In the genomic region with DNA sequence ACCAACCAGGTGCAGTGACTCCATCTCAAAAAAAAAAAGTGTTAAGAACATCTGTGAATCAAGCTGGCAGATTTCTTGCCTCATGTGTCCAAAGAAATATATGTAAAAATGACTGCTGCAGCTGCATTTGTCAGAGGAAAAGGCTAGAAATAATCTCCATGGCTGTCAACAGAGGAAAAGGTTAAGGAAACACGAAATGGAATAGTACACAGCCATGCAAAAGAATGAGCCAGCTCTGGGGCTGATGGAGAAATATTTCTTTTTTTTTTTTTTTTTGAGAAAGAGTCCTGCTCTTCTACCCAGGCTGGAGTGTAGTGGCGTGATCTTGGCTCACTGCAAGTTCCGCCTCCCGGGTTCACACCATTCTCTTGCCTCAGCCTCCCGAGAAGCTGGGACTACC, we compare ENCODE assay signal across 30 cellular contexts. TPM values are rescaled to one million over a fixed set of nuclear protein-coding genes. Genes with fewer than 3 reads are reported as not detected.
DNase-seq lines count a peak whose midpoint lies in the region; ATAC-seq, FAIRE-seq and TF ChIP-seq lines count a peak whose summit lies in the region.
"Had no signal": no experiment of that assay in that cellular context is flagged by ENCODE, and none has a peak within 500 bp of the region (broad histone marks: within the 10 kb centered on the region; RNA-seq: fewer than 3 reads in every experiment).

No MANE protein-coding gene starts in this region.

- BruUV-seq in K562 (replicated peaks; lab: Mats Ljungman, UMichigan) = no TSS peak

- TF ChIP-seq EP300 in K562 (IDR thresholded peaks at IDR 0.05; ENCODE audit: low read length) = no peak

- 49% methylated on average over 4 of the region's 5 CpGs for WGBS in K562 (ENCODE audit: insufficient coverage, low coverage, missing lambda C conversion rate)

- TF ChIP-seq RAD21 in K562 (CRISPR knock-in tag; conservative IDR thresholded peaks at IDR 0.05 in 1 of 2, IDR thresholded peaks at IDR 0.05 in 1 of 2) = no peak

- H3K27ac ChIP-seq in K562 (ENCODE audit: extremely low read depth, low read depth, low read length) = no peak overlapping the region
- no peak overlapping the region for H3K27ac ChIP-seq in GM23338 (ENCODE audit: low read depth)
- H3K27ac ChIP-seq: BLaER1 had no signal

- no peaks in the 10 kb centered on the region for H3K9me2 ChIP-seq in GM23338 (ENCODE audit: insufficient read depth)

- H3K9me3 Mint-ChIP-seq in GM23338 = no peaks in the 10 kb centered on the region
- H3K9me3 Mint-ChIP-seq: CD4-positive, CD25-positive, alpha-beta regulatory T cell; CD8-positive, alpha-beta memory T cell had no signal

- intact Hi-C loops in K562 (cut with micrococcal nuclease) = no loop called here

- H3K4me1 Mint-ChIP-seq in GM23338 = no peaks in the 10 kb centered on the region

- in situ Hi-C loops in K562 (cut with MboI) = no loop called here

- no peaks in the 10 kb centered on the region; the same call in 1 of the 2 replicates for H3F3A ChIP-seq in GM23338 (replicated peaks; ENCODE audit: low read depth)

- DNase-seq in NCI-H2171 (lab: John Stamatoyannopoulos, UW) (peak; percentile 29), K562 (ENCODE audit: extremely low read depth in 1 of 4, low spot score in 3 of 4) (no peak), NCI-H524 (lab: John Stamatoyannopoulos, UW) (no peak), GM23338 (ENCODE audit: low spot score) (no peak), SW 1271 (lab: John Stamatoyannopoulos, UW) (no peak)
- DNase-seq: 8988T; ACHN; BE2C; C1 segment of cervical spinal cord; CD4-positive, alpha-beta memory T cell; CD4-positive, CD25-positive, alpha-beta regulatory T cell; CD8-positive, alpha-beta memory T cell; COR-L47; DMS 273 treated with DMSO at 0.1 percent for 48 hours; DMS153; DMS53; DMS79; DND-41; EL; GDM1 had no signal

- CTCF ChIA-PET in K562 (lab: Yijun Ruan, JAX; ENCODE audit: low intra/inter-chr PET ratio) = no interaction called here

- H3K36me3 ChIP-seq in K562 (ENCODE audit: control insufficient read depth, insufficient read depth, low read length) = no peaks in the 10 kb centered on the region
- H3K36me3 ChIP-seq in GM23338 (ENCODE audit: insufficient read depth) = no peaks in the 10 kb centered on the region

- ATAC-seq in K562 (no peak), GM23338 (no peak)
- ATAC-seq: GM12878 had no signal

- H3K4me2 ChIP-seq in K562 (ENCODE audit: insufficient read depth, low read length) (no peak overlapping the region), GM23338 (no peak overlapping the region)
- H3K4me2 ChIP-seq: BLaER1 had no signal

- H3K4me1 ChIP-seq in K562 (replicated peaks in 1 of 2; ENCODE audit: control insufficient read depth in 2 of 2, insufficient read depth in 2 of 2, low read length in 2 of 2) (no peaks in the 10 kb centered on the region), GM23338 (ENCODE audit: insufficient read depth) (no peaks in the 10 kb centered on the region)
- H3K4me1 ChIP-seq: BE2C had no signal

- H3K27me3 ChIP-seq in K562 (ENCODE audit: control insufficient read depth in 2 of 2, insufficient read depth in 2 of 2, low read length in 2 of 2) = no peaks in the 10 kb centered on the region
- no peaks in the 10 kb centered on the region for H3K27me3 ChIP-seq in GM23338 (ENCODE audit: insufficient read depth)
- H3K27me3 ChIP-seq: BE2C, BLaER1 had no signal

- H3K4me3 Mint-ChIP-seq in GM23338 = no peak overlapping the region
- H3K4me3 Mint-ChIP-seq: CD14-positive monocyte; CD4-positive, alpha-beta memory T cell; CD8-positive, alpha-beta memory T cell had no signal

- TF ChIP-seq CTCF in K562 (IDR thresholded peaks at IDR 0.05 in 2 of 3, conservative IDR thresholded peaks at IDR 0.05 in 1 of 3; ENCODE audit: insufficient read depth in 2 of 3, low read depth in 1 of 3, low read length in 3 of 3) (no peak), GM23338 (conservative IDR thresholded peaks at IDR 0.05; ENCODE audit: low read depth in 2 of 2) (no peak)

- POLR2A ChIA-PET in K562 (lab: Yijun Ruan, JAX) = interaction anchor here (1.1 kb wide), 1 partner anchor 29 kb away, joined by 4 read pairs; no protein-coding TSS in a partner anchor

- TF ChIP-seq POLR2A in K562 (conservative IDR thresholded peaks at IDR 0.05) = no peak

- H3K9me1 ChIP-seq in K562 (ENCODE audit: control insufficient read depth, insufficient read depth, low read length) = no peaks in the 10 kb centered on the region

- no peak overlapping the region for H3K27ac Mint-ChIP-seq in GM23338
- H3K27ac Mint-ChIP-seq: CD4-positive, CD25-positive, alpha-beta regulatory T cell had no signal

- H3K79me2 ChIP-seq in K562 (ENCODE audit: control insufficient read depth, insufficient read depth, low read length) (no peaks in the 10 kb centered on the region), GM23338 (replicated peaks; ENCODE audit: insufficient read depth) (no peaks in the 10 kb centered on the region)

- no peaks in the 10 kb centered on the region for H3K9me3 ChIP-seq in K562 (replicated peaks; ENCODE audit: control insufficient read depth, insufficient read depth, low read depth, low read length)
- H3K9me3 ChIP-seq: BE2C had no signal

- H3K27me3 Mint-ChIP-seq in GM23338 (ENCODE audit: insufficient read depth, low read depth, poor library complexity) = peaks cover 2% of the 10 kb centered on the region
- H3K27me3 Mint-ChIP-seq: CD4-positive, alpha-beta memory T cell; CD4-positive, CD25-positive, alpha-beta regulatory T cell had no signal

- H3K36me3 Mint-ChIP-seq in GM23338 (ENCODE audit: low read depth) = peaks cover 28% of the 10 kb centered on the region

- no peak overlapping the region for H3K4me3 ChIP-seq in K562
- no peak overlapping the region for H3K4me3 ChIP-seq in GM23338
- H3K4me3 ChIP-seq: BLaER1, GM12878 had no signal

- H4K20me1 ChIP-seq in K562 (replicated peaks; ENCODE audit: control insufficient read depth, insufficient read depth, low read length) (no peaks in the 10 kb centered on the region), GM23338 (replicated peaks; ENCODE audit: insufficient read depth) (no peaks in the 10 kb centered on the region; the same call in 1 of the 2 replicates)
- H4K20me1 ChIP-seq: BLaER1 had no signal

- H3K9ac ChIP-seq in K562 (ENCODE audit: insufficient read depth in 1 of 2, low read depth in 2 of 2, low read length in 2 of 2) = no peak overlapping the region
- H3K9ac ChIP-seq: BLaER1 had no signal

- no peak for FAIRE-seq in K562 (lab: Jason Lieb, UNC)
- FAIRE-seq: A204.1, GM12878, GM12892, GM18507 had no signal

- H2AFZ ChIP-seq in K562 (ENCODE audit: low read depth, low read length) = no peak overlapping the region
- H2AFZ ChIP-seq in GM23338 = no peak overlapping the region

RNA-seq across cellular contexts. Expression of a gene that starts 6.6 kb away (rescaled TPM):
- total RNA-seq in K562 (2011; cell fraction: chromatin; rRNA removed; ENCODE audit: low replicate concordance) = 3.0 and 8.8 TPM in 2 replicates
- 2.5 and 3.2 TPM in 2 replicates for total RNA-seq in K562 (2011; cell fraction: nucleolus; rRNA removed)
- 2.6 TPM in 2 replicates for total RNA-seq in K562 (2011; cell fraction: nucleoplasm; rRNA removed)
- total RNA-seq in K562 (2014; rRNA removed) (1.2 and 1.6 TPM in 2 replicates), K562 (2014; rRNA removed; fragmentation: Illumina TruSeq; extraction: Trizol) (1.3 and 1.4 TPM in 2 replicates), K562 (2015; rRNA removed; fragmentation: Illumina TruSeq; extraction: Trizol) (1.8 and 1.9 TPM in 2 replicates), K562 (2021) (3.3 and 4.5 TPM in 2 replicates)
- polyA plus RNA-seq in K562 (2011; rRNA removed) (3.0 and 3.8 TPM in 2 replicates), K562 (2014; fragmentation: Illumina TruSeq; extraction: Trizol) (0.89 and 1.4 TPM in 2 replicates), K562 (2014; fragmentation: Nextera tagmentation; extraction: Ambion mirVana) (1 to 10 TPM in 1 of 2 experiments, under 1 TPM in 1; 0.34 to 1.1 TPM), K562 (2014; rRNA removed) (1.5 and 1.9 TPM in 2 replicates), GM23338 (2016; fragmentation: Nextera tagmentation; extraction: Ambion mirVana) (3.8 and 5.3 TPM in 2 replicates)
- 2.6 and 3.9 TPM in 2 replicates for polyA plus RNA-seq in K562 (2011; cell fraction: cytosol; rRNA removed)
- polyA plus RNA-seq in K562 (2011; cell fraction: nucleus; rRNA removed) = 1.3 and 1.7 TPM in 2 replicates
- polyA plus RNA-seq in K562 (2012) = 1.1 and 2.3 TPM in 2 replicates
- polyA minus RNA-seq in K562 (2011; rRNA and poly(A)+ RNA removed) = 7.1 and 8.6 TPM in 2 replicates
- 2.7 and 4.4 TPM in 2 replicates for polyA minus RNA-seq in K562 (2011; cell fraction: cytosol; rRNA and poly(A)+ RNA removed)
- 1.2 and 1.6 TPM in 2 replicates for polyA minus RNA-seq in K562 (2011; cell fraction: nucleus; rRNA and poly(A)+ RNA removed)
- total RNA-seq in GM23338 (2014; rRNA removed; shearing (Covaris generic)) = 16.9 and 21.2 TPM in 2 replicates

RNA-seq across cellular contexts. Expression of a gene that starts 13.2 kb away (rescaled TPM):
- total RNA-seq in K562 (2011; cell fraction: chromatin; rRNA removed; ENCODE audit: low replicate concordance) = 24.9 and 71.9 TPM in 2 replicates
- total RNA-seq in K562 (2011; cell fraction: nucleolus; rRNA removed) = 125 and 126 TPM in 2 replicates
- 67.8 and 77.4 TPM in 2 replicates for total RNA-seq in K562 (2011; cell fraction: nucleoplasm; rRNA removed)
- total RNA-seq in K562 (2014; rRNA removed) = 63.3 and 68.9 TPM in 2 replicates
- total RNA-seq in K562 (2014; rRNA removed; fragmentation: Illumina TruSeq; extraction: Trizol) = 21.2 and 26.1 TPM in 2 replicates
- 32.0 and 33.7 TPM in 2 replicates for total RNA-seq in K562 (2015; rRNA removed; fragmentation: Illumina TruSeq; extraction: Trizol)
- 44.1 and 45.6 TPM in 2 replicates for total RNA-seq in K562 (2021)
- 57.7 and 68.8 TPM in 2 replicates for polyA plus RNA-seq in K562 (2011; rRNA removed)
- 179 and 221 TPM in 2 replicates for polyA plus RNA-seq in K562 (2011; cell fraction: cytosol; rRNA removed)
- polyA plus RNA-seq in K562 (2011; cell fraction: nucleus; rRNA removed) = 92.4 and 97.3 TPM in 2 replicates
- polyA plus RNA-seq in K562 (2012) = 57.1 and 57.4 TPM in 2 replicates
- 72.6 and 73.2 TPM in 2 replicates for polyA plus RNA-seq in K562 (2014; fragmentation: Illumina TruSeq; extraction: Trizol)
- 10 to 100 TPM; 21.3 to 27.3 TPM for polyA plus RNA-seq in K562 (2014; fragmentation: Nextera tagmentation; extraction: Ambion mirVana)
- 81.5 and 83.8 TPM in 2 replicates for polyA plus RNA-seq in K562 (2014; rRNA removed)
- polyA minus RNA-seq in K562 (2011; rRNA and poly(A)+ RNA removed) = 30.4 and 35.1 TPM in 2 replicates
- polyA minus RNA-seq in K562 (2011; cell fraction: cytosol; rRNA and poly(A)+ RNA removed) = 26.4 and 28.5 TPM in 2 replicates
- 4.7 and 11.6 TPM in 2 replicates for polyA minus RNA-seq in K562 (2011; cell fraction: nucleus; rRNA and poly(A)+ RNA removed)
- 223 and 293 TPM in 2 replicates for total RNA-seq in GM23338 (2014; rRNA removed; shearing (Covaris generic))
- polyA plus RNA-seq in GM23338 (2016; fragmentation: Nextera tagmentation; extraction: Ambion mirVana) = 114 and 123 TPM in 2 replicates

RNA-seq across cellular contexts. Expression of a gene that starts 13.5 kb away (rescaled TPM):
- 35.6 and 69.3 TPM in 2 replicates for total RNA-seq in K562 (2011; cell fraction: chromatin; rRNA removed; ENCODE audit: low replicate concordance)
- 24.6 and 29.0 TPM in 2 replicates for total RNA-seq in K562 (2011; cell fraction: nucleolus; rRNA removed)
- 35.5 and 35.6 TPM in 2 replicates for total RNA-seq in K562 (2011; cell fraction: nucleoplasm; rRNA removed)
- 3.6 and 3.7 TPM in 2 replicates for total RNA-seq in K562 (2014; rRNA removed)
- total RNA-seq in K562 (2014; rRNA removed; fragmentation: Illumina TruSeq; extraction: Trizol) = 3.1 and 3.9 TPM in 2 replicates
- 3.9 and 4.7 TPM in 2 replicates for total RNA-seq in K562 (2015; rRNA removed; fragmentation: Illumina TruSeq; extraction: Trizol)
- total RNA-seq in K562 (2021) = 5.9 and 7.6 TPM in 2 replicates
- polyA plus RNA-seq in K562 (2011; rRNA removed) = 6.8 and 9.4 TPM in 2 replicates
- polyA plus RNA-seq in K562 (2011; cell fraction: cytosol; rRNA removed) = 5.8 and 5.9 TPM in 2 replicates
- polyA plus RNA-seq in K562 (2011; cell fraction: nucleus; rRNA removed) = 52.3 and 65.7 TPM in 2 replicates
- polyA plus RNA-seq in K562 (2012) = 13.1 and 29.9 TPM in 2 replicates
- 8.9 and 10.1 TPM in 2 replicates for polyA plus RNA-seq in K562 (2014; fragmentation: Illumina TruSeq; extraction: Trizol)
- polyA plus RNA-seq in K562 (2014; fragmentation: Nextera tagmentation; extraction: Ambion mirVana) = 1 to 10 TPM in 1 of 2 experiments, under 1 TPM in 1; 0.68 to 2.5 TPM
- 6.8 and 8.6 TPM in 2 replicates for polyA plus RNA-seq in K562 (2014; rRNA removed)
- polyA minus RNA-seq in K562 (2011; rRNA and poly(A)+ RNA removed) = 2.1 and 3.3 TPM in 2 replicates
- not detected in 2 replicates for polyA minus RNA-seq in K562 (2011; cell fraction: cytosol; rRNA and poly(A)+ RNA removed)
- polyA minus RNA-seq in K562 (2011; cell fraction: nucleus; rRNA and poly(A)+ RNA removed) = 14.4 and 14.7 TPM in 2 replicates
- total RNA-seq in GM23338 (2014; rRNA removed; shearing (Covaris generic)) = 3.4 and 3.5 TPM in 2 replicates
- 5.1 and 6.2 TPM in 2 replicates for polyA plus RNA-seq in GM23338 (2016; fragmentation: Nextera tagmentation; extraction: Ambion mirVana)

RNA-seq across cellular contexts. Expression of a gene that starts 22.4 kb away (rescaled TPM):
- total RNA-seq in K562 (2011; cell fraction: chromatin; rRNA removed; ENCODE audit: low replicate concordance) = 8.1 and 27.1 TPM in 2 replicates
- 25.7 and 35.0 TPM in 2 replicates for total RNA-seq in K562 (2011; cell fraction: nucleolus; rRNA removed)
- 21.9 and 29.8 TPM in 2 replicates for total RNA-seq in K562 (2011; cell fraction: nucleoplasm; rRNA removed)
- total RNA-seq in K562 (2014; rRNA removed) = 4.4 and 11.2 TPM in 2 replicates
- 1.8 and 2.1 TPM in 2 replicates for total RNA-seq in K562 (2014; rRNA removed; fragmentation: Illumina TruSeq; extraction: Trizol)
- total RNA-seq in K562 (2015; rRNA removed; fragmentation: Illumina TruSeq; extraction: Trizol) = 2.6 and 3.1 TPM in 2 replicates
- total RNA-seq in K562 (2021) = 15.9 and 17.6 TPM in 2 replicates
- polyA plus RNA-seq in K562 (2011; rRNA removed) = 3.4 and 6.3 TPM in 2 replicates
- polyA plus RNA-seq in K562 (2011; cell fraction: cytosol; rRNA removed) = 5.2 and 13.0 TPM in 2 replicates
- polyA plus RNA-seq in K562 (2011; cell fraction: nucleus; rRNA removed) = 21.6 and 30.6 TPM in 2 replicates
- 16.0 and 16.8 TPM in 2 replicates for polyA plus RNA-seq in K562 (2012)
- 8.1 and 12.8 TPM in 2 replicates for polyA plus RNA-seq in K562 (2014; fragmentation: Illumina TruSeq; extraction: Trizol)
- under 1 TPM; 0.49 TPM for polyA plus RNA-seq in K562 (2014; fragmentation: Nextera tagmentation; extraction: Ambion mirVana)
- 8.6 and 10.0 TPM in 2 replicates for polyA plus RNA-seq in K562 (2014; rRNA removed)
- polyA minus RNA-seq in K562 (2011; rRNA and poly(A)+ RNA removed) = 1.1 and 2.5 TPM in 2 replicates
- 6.1 and 10.4 TPM in 2 replicates for polyA minus RNA-seq in K562 (2011; cell fraction: cytosol; rRNA and poly(A)+ RNA removed)
- 7.2 and 8.5 TPM in 2 replicates for polyA minus RNA-seq in K562 (2011; cell fraction: nucleus; rRNA and poly(A)+ RNA removed)
- total RNA-seq in GM23338 (2014; rRNA removed; shearing (Covaris generic)) = 5.7 and 12.0 TPM in 2 replicates
- polyA plus RNA-seq in GM23338 (2016; fragmentation: Nextera tagmentation; extraction: Ambion mirVana) = 5.0 and 9.0 TPM in 2 replicates

RNA-seq across cellular contexts. Expression of a gene that starts 36.9 kb away (rescaled TPM):
- total RNA-seq in K562 (2011; cell fraction: chromatin; rRNA removed; ENCODE audit: low replicate concordance) = not detected in 2 replicates
- not detected in 2 replicates for total RNA-seq in K562 (2011; cell fraction: nucleolus; rRNA removed)
- not detected in 2 replicates for total RNA-seq in K562 (2011; cell fraction: nucleoplasm; rRNA removed)
- total RNA-seq in K562 (2014; rRNA removed) (not detected in 2 replicates), K562 (2014; rRNA removed; fragmentation: Illumina TruSeq; extraction: Trizol) (not detected in 2 replicates), K562 (2015; rRNA removed; fragmentation: Illumina TruSeq; extraction: Trizol) (not detected in 2 replicates), K562 (2021) (not detected in 2 replicates)
- polyA plus RNA-seq in K562 (2011; rRNA removed) (not detected in 2 replicates), K562 (2014; fragmentation: Illumina TruSeq; extraction: Trizol) (not detected in 2 replicates), K562 (2014; fragmentation: Nextera tagmentation; extraction: Ambion mirVana) (not detected), K562 (2014; rRNA removed) (not detected in 2 replicates), GM23338 (2016; fragmentation: Nextera tagmentation; extraction: Ambion mirVana) (not detected in 2 replicates)
- polyA plus RNA-seq in K562 (2011; cell fraction: cytosol; rRNA removed) = not detected in 2 replicates
- polyA plus RNA-seq in K562 (2011; cell fraction: nucleus; rRNA removed) = not detected in 2 replicates
- polyA plus RNA-seq in K562 (2012) = not detected in 2 replicates
- not detected in 2 replicates for polyA minus RNA-seq in K562 (2011; rRNA and poly(A)+ RNA removed)
- not detected in 2 replicates for polyA minus RNA-seq in K562 (2011; cell fraction: cytosol; rRNA and poly(A)+ RNA removed)
- polyA minus RNA-seq in K562 (2011; cell fraction: nucleus; rRNA and poly(A)+ RNA removed) = not detected in 2 replicates
- total RNA-seq in GM23338 (2014; rRNA removed; shearing (Covaris generic)) = not detected in 2 replicates
- total RNA-seq: A673; CD4-positive, alpha-beta memory T cell; CD4-positive, CD25-positive, alpha-beta regulatory T cell; CD8-positive, alpha-beta memory T cell; Daoy; G401; GM12878 had no signal
- polyA plus RNA-seq: AG04450; CD4-positive, alpha-beta memory T cell; CD4-positive, CD25-positive, alpha-beta regulatory T cell; CD8-positive, alpha-beta memory T cell; GM12878 had no signal
